Comparison of ENCODE assay signal across 11 cellular contexts in the genomic region with DNA sequence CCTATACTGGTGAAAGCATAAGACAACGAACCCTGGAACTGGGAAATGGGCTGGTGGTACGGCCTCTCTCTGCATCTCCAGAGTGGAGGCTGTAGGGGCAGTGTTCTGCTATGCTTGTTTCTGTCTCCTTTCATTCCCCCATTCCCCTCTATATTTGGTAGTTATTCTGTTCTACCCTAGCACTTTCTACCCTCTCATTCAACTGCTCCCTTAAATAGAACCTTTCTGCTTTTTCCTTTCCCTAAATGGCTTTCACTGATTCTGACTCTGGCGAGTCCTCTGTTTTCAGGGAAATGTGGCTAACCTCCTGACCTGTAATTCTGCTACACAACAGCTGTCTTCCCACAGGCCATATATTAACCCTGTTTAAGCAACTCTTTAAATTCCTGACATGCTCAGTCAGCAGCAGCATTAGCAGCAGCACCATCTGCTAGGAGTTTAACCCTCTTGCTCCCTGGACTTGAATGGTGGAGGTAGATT.
A peak's percentile ranks its signal among the peaks of the same experiment; 100 is the strongest.
DNase-seq lines count a peak whose midpoint lies in the region; ATAC-seq and TF ChIP-seq lines count a peak whose summit lies in the region.
"Had no signal": no experiment of that assay in that cellular context is flagged by ENCODE, and none has a peak within 500 bp of the region (broad histone marks: within the 10 kb centered on the region; RNA-seq: fewer than 3 reads in every experiment).

No MANE protein-coding gene starts in this region.

- H3K4me1 Mint-ChIP-seq in activated naive CD4-positive, alpha-beta T cell treated with anti-CD3 and anti-CD28 coated beads, Interleukin-2, amount 50 U/mL, for 24 hours: no peaks in the 10 kb centered on the region

- no peak for DNase-seq in activated naive CD4-positive, alpha-beta T cell treated with anti-CD3 and anti-CD28 coated beads, Interleukin-2, amount 50 U/mL, for 16 hours
- peak; percentile 46 for DNase-seq in RKO (ENCODE audit: low spot score)
- peak; percentile 89 to 94 for DNase-seq in foreskin fibroblast
- DNase-seq in smooth muscle cell of the brain vasculature (ENCODE audit: low read depth, low spot score): peak; percentile 36
- no peak for DNase-seq in GF-D8 (lab: John Stamatoyannopoulos, UW)
- DNase-seq: CD4-positive, CD25-positive, alpha-beta regulatory T cell; effector CD4-positive, alpha-beta T cell had no signal

- no peaks in the 10 kb centered on the region for H3K9me3 Mint-ChIP-seq in activated naive CD4-positive, alpha-beta T cell treated with anti-CD3 and anti-CD28 coated beads, Interleukin-2, amount 50 U/mL, for 24 hours
- H3K9me3 Mint-ChIP-seq: CD4-positive, CD25-positive, alpha-beta regulatory T cell; T-helper 1 cell treated with Interleukin-12 subunit alpha and Interleukin-12 subunit beta and Interleukin-4 antibody, amounts not matched to agents 30 μg/mL and 1 μg/mL, for 36 hours had no signal

- peak; percentile 11 for TF ChIP-seq CTCF in foreskin fibroblast (IDR thresholded peaks at IDR 0.05; ENCODE audit: low read depth, low read length)

- H3K27ac Mint-ChIP-seq in activated naive CD4-positive, alpha-beta T cell treated with anti-CD3 and anti-CD28 coated beads, Interleukin-2, amount 50 U/mL, for 24 hours: peak overlapping the region; percentile 48
- H3K27ac Mint-ChIP-seq: T-helper 1 cell treated with Interleukin-12 subunit alpha and Interleukin-12 subunit beta and Interleukin-4 antibody, amounts not matched to agents 30 μg/mL and 1 μg/mL, for 36 hours had no signal

- ATAC-seq in HG02588 (IDR thresholded peaks at IDR 0.05; ENCODE audit: unreplicated experiment): no peak
- ATAC-seq in GM19397 (IDR thresholded peaks at IDR 0.05; ENCODE audit: unreplicated experiment): no peak

- no peaks in the 10 kb centered on the region for H3K36me3 Mint-ChIP-seq in activated naive CD4-positive, alpha-beta T cell treated with anti-CD3 and anti-CD28 coated beads, Interleukin-2, amount 50 U/mL, for 24 hours
- H3K36me3 Mint-ChIP-seq: CD4-positive, CD25-positive, alpha-beta regulatory T cell had no signal

- peaks cover 2% of the 10 kb centered on the region for H3K27me3 Mint-ChIP-seq in activated naive CD4-positive, alpha-beta T cell treated with anti-CD3 and anti-CD28 coated beads, Interleukin-2, amount 50 U/mL, for 24 hours

- H3K4me3 Mint-ChIP-seq in activated naive CD4-positive, alpha-beta T cell treated with anti-CD3 and anti-CD28 coated beads, Interleukin-2, amount 50 U/mL, for 24 hours: no peak overlapping the region
- H3K4me3 Mint-ChIP-seq: CD4-positive, CD25-positive, alpha-beta regulatory T cell; T-helper 1 cell treated with Interleukin-12 subunit alpha and Interleukin-12 subunit beta and Interleukin-4 antibody, amounts not matched to agents 30 μg/mL and 1 μg/mL, for 36 hours had no signal

- no peak overlapping the region for H3K4me3 ChIP-seq in foreskin fibroblast (ENCODE audit: low read depth in 1 of 2, low read length in 2 of 2)

Comparison
In these comparisons a context has a peak if more than half of its experiments do, and no peak if none do; other contexts are left out.
1. DNase-seq: peak in RKO (single experiment), foreskin fibroblast (2 of 2) and smooth muscle cell of the brain vasculature (single experiment); none in activated naive CD4-positive, alpha-beta T cell treated with anti-CD3 and anti-CD28 coated beads, Interleukin-2, amount 50 U/mL, for 16 hours (single experiment) and GF-D8 (single experiment).